In the genomic region with DNA sequence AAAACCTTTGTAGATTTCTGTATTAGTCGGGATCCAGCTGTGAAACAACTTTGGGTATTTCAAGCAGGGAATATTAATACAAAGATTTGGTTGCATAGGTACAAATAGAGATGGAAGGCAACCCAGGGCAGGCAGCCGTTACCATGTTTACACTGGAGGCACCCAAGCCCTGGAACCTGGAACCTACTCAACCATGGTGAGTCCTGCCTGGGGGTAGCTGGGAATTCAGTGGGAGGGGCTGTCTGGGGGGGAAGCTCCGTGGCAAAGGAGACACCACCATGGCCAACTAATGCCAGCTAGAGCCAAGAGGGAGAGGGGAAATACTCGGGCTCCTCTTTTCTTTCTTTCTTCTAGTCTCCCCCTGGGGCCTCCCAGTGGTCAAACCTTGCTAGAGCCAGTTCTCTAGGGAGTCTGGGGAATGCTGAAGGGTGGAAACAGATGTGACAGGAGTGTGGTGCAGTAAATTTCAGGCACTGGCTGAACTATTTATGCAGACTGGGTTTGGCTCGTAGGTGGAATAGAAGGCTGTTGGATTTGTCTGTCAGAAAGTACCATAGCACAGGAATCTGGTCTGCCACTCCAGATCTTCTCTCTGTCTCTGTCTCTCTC, we compare ENCODE assay signal across 16 cellular contexts.
DNase-seq lines count a peak whose midpoint lies in the region; ATAC-seq and TF ChIP-seq lines count a peak whose summit lies in the region.
"Had no signal": no experiment of that assay in that cellular context is flagged by ENCODE, and none has a peak within 500 bp of the region (broad histone marks: within the 10 kb centered on the region; RNA-seq: fewer than 3 reads in every experiment).

No MANE protein-coding gene starts in this region.

- CTCF ChIA-PET in HEK293T (lab: Yijun Ruan, JAX), result interaction anchor here (0.6 kb wide), 1 partner anchor 104 kb away, joined by 3 read pairs; no protein-coding TSS in a partner anchor
- CTCF ChIA-PET in activated CD4-positive, alpha-beta memory T cell treated with anti-CD3 and anti-CD28 coated beads, Interleukin-2, amount 10 ng/mL, durations not matched to agents 7 days and 5 days (lab: Charles Lee), result no interaction called here

- H3K9me3 ChIP-seq in T-helper 17 cell (ENCODE audit: control insufficient read depth, low read length, poor library complexity, severe bottlenecking), result no peaks in the 10 kb centered on the region
- H3K9me3 ChIP-seq: ovary, Peyer's patch, thoracic aorta had no signal

- ATAC-seq in T-helper 17 cell, result no peak
- ATAC-seq in activated CD4-positive, CD25-positive, alpha-beta regulatory T cell treated with anti-CD3 and anti-CD28 coated beads, Interleukin-2, amount 50 U/mL, for 24 hours, result no peak

- H3K27me3 Mint-ChIP-seq in T-helper 17 cell (no peaks in the 10 kb centered on the region), progenitor cell of endocrine pancreas (peaks cover 60% of the 10 kb centered on the region)
- peaks cover 2% of the 10 kb centered on the region for H3K27me3 Mint-ChIP-seq in activated CD4-positive, alpha-beta memory T cell treated with anti-CD3 and anti-CD28 coated beads, Interleukin-2, amount 10 ng/mL, durations not matched to agents 7 days and 5 days

- POLR2A ChIA-PET in HEK293T (lab: Yijun Ruan, JAX), result interaction anchor here (1.2 kb wide), 1 partner anchor 17 kb away, joined by 4 read pairs; no protein-coding TSS in a partner anchor
- POLR2A ChIA-PET in activated CD4-positive, alpha-beta memory T cell treated with anti-CD3 and anti-CD28 coated beads, Interleukin-2, amount 10 ng/mL, durations not matched to agents 7 days and 5 days (lab: Charles Lee), result no interaction called here

- H3K36me3 Mint-ChIP-seq in T-helper 17 cell (ENCODE audit: low read depth) (peaks cover 2% of the 10 kb centered on the region), progenitor cell of endocrine pancreas (ENCODE audit: insufficient read depth) (no peaks in the 10 kb centered on the region)
- H3K36me3 Mint-ChIP-seq in activated CD4-positive, alpha-beta memory T cell treated with anti-CD3 and anti-CD28 coated beads, Interleukin-2, amount 10 ng/mL, durations not matched to agents 7 days and 5 days (ENCODE audit: low read depth), result no peaks in the 10 kb centered on the region

- peak; percentile 10 for TF ChIP-seq CTCF in progenitor cell of endocrine pancreas (IDR thresholded peaks at IDR 0.05; ENCODE audit: unreplicated experiment)

- DNase-seq in NCI-H345 (lab: John Stamatoyannopoulos, UW) (peak; percentile 36), NCI-H345 treated with DMSO at 0.1 percent for 48 hours (lab: John Stamatoyannopoulos, UW; ENCODE audit: unreplicated experiment) (no peak), HEK293T (ENCODE audit: extremely low spot score) (peak; percentile 51), T-helper 17 cell (no peak), progenitor cell of endocrine pancreas (ENCODE audit: low spot score, unreplicated experiment) (no peak), HCEC 1CT (no peak)
- DNase-seq in activated CD4-positive, alpha-beta memory T cell treated with anti-CD3 and anti-CD28 coated beads, Interleukin-2, amount 10 ng/mL, durations not matched to agents 7 days and 5 days, result no peak
- DNase-seq: dorsolateral prefrontal cortex, IMR-90, mesenchymal stem cell, ovary, Peyer's patch had no signal

- no peak overlapping the region for H3K4me3 Mint-ChIP-seq in T-helper 17 cell
- H3K4me3 Mint-ChIP-seq in progenitor cell of endocrine pancreas (ENCODE audit: low read depth), result no peak overlapping the region
- H3K4me3 Mint-ChIP-seq in activated CD4-positive, alpha-beta memory T cell treated with anti-CD3 and anti-CD28 coated beads, Interleukin-2, amount 10 ng/mL, durations not matched to agents 7 days and 5 days, result no peak overlapping the region
- H3K4me3 Mint-ChIP-seq: T-helper 1 cell treated with Interleukin-12 subunit alpha and Interleukin-12 subunit beta and Interleukin-4 antibody, amounts not matched to agents 30 μg/mL and 1 μg/mL, for 36 hours had no signal

- H3K9me3 Mint-ChIP-seq in progenitor cell of endocrine pancreas (ENCODE audit: low read depth), result no peaks in the 10 kb centered on the region
- H3K9me3 Mint-ChIP-seq in activated CD4-positive, alpha-beta memory T cell treated with anti-CD3 and anti-CD28 coated beads, Interleukin-2, amount 10 ng/mL, durations not matched to agents 7 days and 5 days, result no peaks in the 10 kb centered on the region
- H3K9me3 Mint-ChIP-seq: activated T-helper 2 cell treated with anti-CD3 and anti-CD28 coated beads, Interferon-gamma antibody, Interleukin-2, Interleukin-4, amounts not matched to agents 10 μg/mL and 5 μg/mL and 100 μg/mL, durations not matched to agents 14 hours and 24 hours and 36 hours; T-helper 1 cell treated with Interleukin-12 subunit alpha and Interleukin-12 subunit beta and Interleukin-4 antibody, amounts not matched to agents 30 μg/mL and 1 μg/mL, for 36 hours had no signal

- H3K4me1 Mint-ChIP-seq in T-helper 17 cell (peaks cover 32% of the 10 kb centered on the region), progenitor cell of endocrine pancreas (ENCODE audit: low read depth) (no peaks in the 10 kb centered on the region)
- peaks cover 14% of the 10 kb centered on the region for H3K4me1 Mint-ChIP-seq in activated CD4-positive, alpha-beta memory T cell treated with anti-CD3 and anti-CD28 coated beads, Interleukin-2, amount 10 ng/mL, durations not matched to agents 7 days and 5 days

- peak overlapping the region; percentile 68 for H3K27ac Mint-ChIP-seq in T-helper 17 cell
- H3K27ac Mint-ChIP-seq in progenitor cell of endocrine pancreas, result no peak overlapping the region
- H3K27ac Mint-ChIP-seq in activated CD4-positive, alpha-beta memory T cell treated with anti-CD3 and anti-CD28 coated beads, Interleukin-2, amount 10 ng/mL, durations not matched to agents 7 days and 5 days, result no peak overlapping the region
- H3K27ac Mint-ChIP-seq: T-helper 1 cell treated with Interleukin-12 subunit alpha and Interleukin-12 subunit beta and Interleukin-4 antibody, amounts not matched to agents 30 μg/mL and 1 μg/mL, for 36 hours had no signal

TF ChIP-seq in HEK293T, 16 proteins besides CTCF, POLR2A, EP300 and RAD21:
- TF ChIP-seq ELF4 (IDR thresholded peaks at IDR 0.05) (no peak), CTBP1 (IDR thresholded peaks at IDR 0.05; ENCODE audit: borderline replicate concordance) (no peak), FOXA1 (IDR thresholded peaks at IDR 0.05) (no peak), BHLHE40 (IDR thresholded peaks at IDR 0.05; ENCODE audit: borderline replicate concordance) (no peak), FOXK2 (IDR thresholded peaks at IDR 0.05) (no peak), NFRKB (IDR thresholded peaks at IDR 0.05) (no peak), SUZ12 (IDR thresholded peaks at IDR 0.05) (no peak), TARDBP (IDR thresholded peaks at IDR 0.05) (no peak), FOXM1 (IDR thresholded peaks at IDR 0.05; ENCODE audit: borderline replicate concordance) (no peak), HDGF (IDR thresholded peaks at IDR 0.05; ENCODE audit: borderline replicate concordance) (no peak), LEF1 (IDR thresholded peaks at IDR 0.05; ENCODE audit: borderline replicate concordance) (no peak), ARNT (IDR thresholded peaks at IDR 0.05) (no peak), L3MBTL2 (conservative IDR thresholded peaks at IDR 0.05) (no peak), SP1 (IDR thresholded peaks at IDR 0.05) (no peak), ZNF384 (IDR thresholded peaks at IDR 0.05) (no peak)
- TF ChIP-seq, protein P1, sequence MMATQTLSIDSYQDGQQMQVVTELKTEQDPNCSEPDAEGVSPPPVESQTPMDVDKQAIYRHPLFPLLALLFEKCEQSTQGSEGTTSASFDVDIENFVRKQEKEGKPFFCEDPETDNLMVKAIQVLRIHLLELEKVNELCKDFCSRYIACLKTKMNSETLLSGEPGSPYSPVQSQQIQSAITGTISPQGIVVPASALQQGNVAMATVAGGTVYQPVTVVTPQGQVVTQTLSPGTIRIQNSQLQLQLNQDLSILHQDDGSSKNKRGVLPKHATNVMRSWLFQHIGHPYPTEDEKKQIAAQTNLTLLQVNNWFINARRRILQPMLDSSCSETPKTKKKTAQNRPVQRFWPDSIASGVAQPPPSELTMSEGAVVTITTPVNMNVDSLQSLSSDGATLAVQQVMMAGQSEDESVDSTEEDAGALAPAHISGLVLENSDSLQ (IDR thresholded peaks at IDR 0.05), result no peak

Comparison
In these comparisons a context has a peak if more than half of its experiments do, and no peak if none do; other contexts are left out.
1. DNase-seq: peak in NCI-H345 (single experiment) and HEK293T (single experiment); none in NCI-H345 treated with DMSO at 0.1 percent for 48 hours (single experiment), T-helper 17 cell (0 of 3), progenitor cell of endocrine pancreas (single experiment), activated CD4-positive, alpha-beta memory T cell treated with anti-CD3 and anti-CD28 coated beads, Interleukin-2, amount 10 ng/mL, durations not matched to agents 7 days and 5 days (single experiment) and HCEC 1CT (single experiment).